ENCODE assay signal across 13 cellular contexts in the genomic region with DNA sequence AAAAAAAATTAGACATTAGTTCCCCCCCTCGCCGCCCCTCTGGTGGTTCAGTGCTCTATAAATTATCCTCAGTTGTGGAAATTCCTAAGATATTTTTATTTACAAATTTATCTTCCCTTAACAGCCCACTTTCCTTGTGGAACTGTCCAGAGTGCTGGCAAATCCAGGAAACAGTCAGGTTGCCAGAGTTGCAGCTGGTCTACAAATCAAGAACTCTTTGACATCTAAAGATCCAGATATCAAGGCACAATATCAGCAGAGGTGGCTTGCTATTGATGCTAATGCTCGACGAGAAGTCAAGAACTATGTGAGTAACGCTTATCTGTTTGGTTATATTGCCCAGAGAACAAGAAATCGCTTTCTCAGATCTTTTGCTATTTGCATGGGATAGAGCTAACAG. TPM values are rescaled to one million over a fixed set of nuclear protein-coding genes. Genes with fewer than 3 reads are reported as not detected.
DNase-seq lines count a peak whose midpoint lies in the region; ATAC-seq and TF ChIP-seq lines count a peak whose summit lies in the region.
"Had no signal": no experiment of that assay in that cellular context is flagged by ENCODE, and none has a peak within 500 bp of the region (broad histone marks: within the 10 kb centered on the region; RNA-seq: fewer than 3 reads in every experiment).

No MANE protein-coding gene starts in this region.

- BruUV-seq in Caco-2 (replicated peaks; lab: Mats Ljungman, UMichigan): no TSS peak

- no peak overlapping the region for H3K4me3 ChIP-seq in Caco-2 (ENCODE audit: low read depth, low read length)
- H3K4me3 ChIP-seq: ascending aorta, psoas muscle had no signal

- H3K9me3 Mint-ChIP-seq in Caco-2 (ENCODE audit: unreplicated experiment): no peaks in the 10 kb centered on the region
- H3K9me3 Mint-ChIP-seq in mesothelial cell of epicardium: no peaks in the 10 kb centered on the region

- no peaks in the 10 kb centered on the region for H3K27me3 ChIP-seq in Caco-2 (replicated peaks; ENCODE audit: control insufficient read depth, insufficient read depth, low read length)
- H3K27me3 ChIP-seq: ascending aorta had no signal

- peaks cover 17% of the 10 kb centered on the region for H3K36me3 ChIP-seq in Caco-2 (ENCODE audit: control insufficient read depth, insufficient read depth, low read length)

- H3K4me3 Mint-ChIP-seq in Caco-2 (ENCODE audit: unreplicated experiment): peak overlapping the region; percentile 87
- H3K4me3 Mint-ChIP-seq in mesothelial cell of epicardium: no peak overlapping the region

- no peaks in the 10 kb centered on the region for H3K9me3 ChIP-seq in Caco-2
- H3K9me3 ChIP-seq: ascending aorta, psoas muscle had no signal

- H3K4me1 ChIP-seq in Caco-2: peaks cover 29% of the 10 kb centered on the region

- peaks cover 88% of the 10 kb centered on the region for H3K36me3 Mint-ChIP-seq in Caco-2 (ENCODE audit: insufficient read depth, unreplicated experiment)
- peaks cover 26% of the 10 kb centered on the region for H3K36me3 Mint-ChIP-seq in mesothelial cell of epicardium

- no peaks in the 10 kb centered on the region for H3K27me3 Mint-ChIP-seq in Caco-2 (ENCODE audit: insufficient read depth, unreplicated experiment)
- H3K27me3 Mint-ChIP-seq in mesothelial cell of epicardium (ENCODE audit: low read depth): no peaks in the 10 kb centered on the region

- DNase-seq in Caco-2: no peak
- DNase-seq in LHCN-M2 (ENCODE audit: low read depth): peak; percentile 25
- DNase-seq in astrocyte of the hippocampus (ENCODE audit: low read depth, low spot score): peak; percentile 39
- no peak for DNase-seq in mesothelial cell of epicardium (ENCODE audit: low spot score in 2 of 2, unreplicated experiment in 2 of 2)
- DNase-seq in NCI-H146 treated with DMSO at 0.1 percent for 48 hours (lab: John Stamatoyannopoulos, UW; ENCODE audit: unreplicated experiment): no peak
- DNase-seq in DMS79 (lab: John Stamatoyannopoulos, UW): no peak
- DNase-seq: kidney glomerular epithelial cell, NCI-H1092 treated with DMSO at 0.1 percent for 48 hours, psoas muscle had no signal

- TF ChIP-seq CTCF in Caco-2 (IDR thresholded peaks at IDR 0.05; ENCODE audit: insufficient read depth in 1 of 2, low read depth in 1 of 2, low read length in 1 of 2, severe bottlenecking in 1 of 2, unreplicated experiment in 1 of 2) (no peak), mesothelial cell of epicardium (IDR thresholded peaks at IDR 0.05; ENCODE audit: unreplicated experiment) (no peak)

- intact Hi-C loops in Caco-2 (cut with micrococcal nuclease; ENCODE audit: unreplicated experiment): no loop called here

- peaks cover 38% of the 10 kb centered on the region for H3K4me1 Mint-ChIP-seq in Caco-2 (ENCODE audit: low read depth, unreplicated experiment)
- H3K4me1 Mint-ChIP-seq in mesothelial cell of epicardium: peaks cover 33% of the 10 kb centered on the region

- ATAC-seq in GM21367 (IDR thresholded peaks at IDR 0.05; ENCODE audit: unreplicated experiment): no peak
- ATAC-seq in HG02678 (IDR thresholded peaks at IDR 0.05; ENCODE audit: unreplicated experiment): no peak
- ATAC-seq: esophagus mucosa, psoas muscle had no signal

- H3K27ac Mint-ChIP-seq in Caco-2 (ENCODE audit: unreplicated experiment) (no peak overlapping the region), mesothelial cell of epicardium (peak overlapping the region; percentile 33)

- POLR2A ChIA-PET in Caco-2 (lab: Charles Lee): interaction anchor here (0.6 kb wide), 2 partner anchors 18 to 24 kb away, joined by 3 to 4 read pairs; no protein-coding TSS in a partner anchor

- CTCF ChIA-PET in Caco-2 (lab: Charles Lee): no interaction called here

RNA-seq across cellular contexts. Expression of gene KPNB1, which starts 2.9 kb away (rescaled TPM):
- total RNA-seq in Caco-2 (2022) (967 and 1,072 TPM in 2 replicates), LHCN-M2 (2014; rRNA removed) (401 and 457 TPM in 2 replicates), mesothelial cell of epicardium (284 to 314 TPM (median 302 TPM) in 3 replicates)
- 212 TPM for polyA plus RNA-seq in LHCN-M2 (2012)

RNA-seq across cellular contexts. Expression of gene TBKBP1, which starts 41.4 kb away (rescaled TPM):
- total RNA-seq in Caco-2 (2022): 27.4 and 30.4 TPM in 2 replicates
- total RNA-seq in LHCN-M2 (2014; rRNA removed): 3.8 and 5.4 TPM in 2 replicates
- 5.9 TPM for polyA plus RNA-seq in LHCN-M2 (2012)
- total RNA-seq in mesothelial cell of epicardium: 49.8 to 53.9 TPM (median 52.7 TPM) in 3 replicates

Comparison
In these comparisons a context has a peak if more than half of its experiments do, and no peak if none do; other contexts are left out.
1. DNase-seq: peak in LHCN-M2 (single experiment) and astrocyte of the hippocampus (single experiment); none in Caco-2 (0 of 2), mesothelial cell of epicardium (0 of 2), NCI-H146 treated with DMSO at 0.1 percent for 48 hours (single experiment) and DMS79 (single experiment).